21 cellular contexts compared by ENCODE assay signal in genomic region chr15:25563571-25563970, GRCh38.
"Had no signal": no experiment of that assay in that cellular context is flagged by ENCODE, and none has a peak within 500 bp of the region (broad histone marks: within the 10 kb centered on the region; RNA-seq: fewer than 3 reads in every experiment).

No MANE protein-coding gene starts in this region.

- H3K27me3 ChIP-seq: Peyer's patch, SJCRH30 had no signal

- H3K4me3 ChIP-seq: PC-9, Peyer's patch, SJCRH30 had no signal

- H3K27ac ChIP-seq: PC-9, Peyer's patch, SJCRH30 had no signal

- H3K4me1 ChIP-seq: Peyer's patch, SJCRH30 had no signal

- H3K36me3 ChIP-seq: Peyer's patch, SJCRH30 had no signal

- DNase-seq: KBM-7, MV-4-11, NCI-H1092, NCI-H1105 treated with DMSO at 0.1 percent for 48 hours, NCI-H1436, NCI-H187, NCI-H2029, NCI-H2081 treated with DMSO at 0.1 percent for 48 hours, NCI-H2171, NCI-H226, NCI-H446, NCI-H510A, NCI-H524 treated with DMSO at 0.1 percent for 48 hours, NCI-H69, NCI-H774, OCI-M1, PC-9, Peyer's patch, SHP77 treated with DMSO at 0.1 percent for 48 hours, SJCRH30, T-helper 1 cell had no signal

- H3K9me3 ChIP-seq: SJCRH30 had no signal
